20 cellular contexts compared by ENCODE assay signal in the genomic region with DNA sequence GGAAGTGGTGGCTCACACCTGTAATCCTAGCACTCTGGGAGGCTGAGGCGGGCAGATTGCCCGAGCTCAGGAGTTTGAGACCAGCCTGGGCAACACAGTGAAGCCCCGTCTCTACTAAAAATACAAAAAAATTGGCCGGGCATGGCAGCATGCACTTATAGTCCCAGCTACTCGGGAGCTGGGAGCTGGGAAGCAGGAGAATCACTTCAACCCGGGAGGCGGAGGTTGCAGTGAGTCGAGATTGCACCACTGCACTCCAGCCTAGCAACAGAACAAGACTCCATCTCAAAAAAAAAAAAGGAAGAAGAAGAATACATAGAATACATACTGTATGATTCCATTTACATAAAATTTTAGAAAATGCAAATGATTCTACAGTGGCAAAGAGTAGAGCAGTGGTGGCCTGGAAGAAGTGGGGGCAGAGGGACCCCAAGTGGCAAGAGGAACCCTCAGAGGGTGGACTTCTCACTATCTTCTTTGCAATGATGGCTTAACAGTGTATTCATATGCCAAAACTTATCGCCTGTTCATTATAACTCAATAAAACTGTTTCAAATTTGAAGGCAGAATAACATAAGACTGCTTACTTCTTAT. TPM values are rescaled to one million over a fixed set of nuclear protein-coding genes. Genes with fewer than 3 reads are reported as not detected.
DNase-seq lines count a peak whose midpoint lies in the region; ATAC-seq, FAIRE-seq and TF ChIP-seq lines count a peak whose summit lies in the region.
"Had no signal": no experiment of that assay in that cellular context is flagged by ENCODE, and none has a peak within 500 bp of the region (broad histone marks: within the 10 kb centered on the region; RNA-seq: fewer than 3 reads in every experiment).

No MANE protein-coding gene starts in this region.

- peak; percentile 39 for ATAC-seq in memory B cell (ENCODE audit: low read depth)
- ATAC-seq: activated CD8-positive, alpha-beta T cell treated with anti-CD3 and anti-CD28 coated beads, Interleukin-2, amount 10 ng/mL, durations not matched to agents 7 days and 5 days had no signal

- 50 to 68% (median 54%) methylated on average over 9 of the region's 9 CpGs for WGBS in adrenal gland, 4 donors
- 73 to 90% (median 78%) methylated on average over 9 of the region's 9 CpGs for WGBS in stomach, 5 donors

- BruUV-seq in Calu3 (replicated peaks; lab: Mats Ljungman, UMichigan), result no TSS peak

- H3K9me3 ChIP-seq in adrenal gland (replicated peaks in 1 of 3) (no peaks in the 10 kb centered on the region), stomach (no peaks in the 10 kb centered on the region)
- H3K9me3 ChIP-seq: testis had no signal

- TF ChIP-seq EP300 in stomach (IDR thresholded peaks at IDR 0.05), result no peak

- H3K27ac Mint-ChIP-seq in Calu3 (ENCODE audit: unreplicated experiment) (peak overlapping the region; percentile 23), memory B cell (no peak overlapping the region)
- H3K27ac Mint-ChIP-seq in activated CD4-positive, alpha-beta T cell treated with anti-CD3 and anti-CD28 coated beads, Interleukin-2, amount 10 ng/mL, durations not matched to agents 7 days and 5 days, result no peak overlapping the region
- H3K27ac Mint-ChIP-seq: activated CD8-positive, alpha-beta T cell treated with anti-CD3 and anti-CD28 coated beads, Interleukin-2, amount 10 ng/mL, durations not matched to agents 7 days and 5 days had no signal

- no peaks in the 10 kb centered on the region for H3K27me3 Mint-ChIP-seq in Calu3 (ENCODE audit: unreplicated experiment)
- no peaks in the 10 kb centered on the region for H3K27me3 Mint-ChIP-seq in memory B cell
- no peaks in the 10 kb centered on the region for H3K27me3 Mint-ChIP-seq in activated CD4-positive, alpha-beta T cell treated with anti-CD3 and anti-CD28 coated beads, Interleukin-2, amount 10 ng/mL, durations not matched to agents 7 days and 5 days
- H3K27me3 Mint-ChIP-seq: brain had no signal

- peaks cover 70 to 87% of the 10 kb centered on the region in 2 donors for H3K4me1 ChIP-seq in adrenal gland (replicated peaks in 1 of 2)
- H3K4me1 ChIP-seq in stomach, result peaks cover 68 to 88% (median 79%) of the 10 kb centered on the region in 4 donors

- no peaks in the 10 kb centered on the region for H3K27me3 ChIP-seq in adrenal gland
- no peaks in the 10 kb centered on the region for H3K27me3 ChIP-seq in stomach
- H3K27me3 ChIP-seq: testis had no signal

- CTCF ChIA-PET in Calu3 (lab: Charles Lee), result no interaction called here
- CTCF ChIA-PET in activated CD4-positive, alpha-beta T cell treated with anti-CD3 and anti-CD28 coated beads, Interleukin-2, amount 10 ng/mL, durations not matched to agents 7 days and 5 days (lab: Charles Lee), result no interaction called here

- H3K4me3 ChIP-seq in adrenal gland (no peak overlapping the region), stomach (peak overlapping the region in 1 of 4 donors; percentile 29)
- H3K4me3 ChIP-seq: testis had no signal

- H3K4me3 Mint-ChIP-seq in Calu3 (ENCODE audit: low read depth, unreplicated experiment) (no peak overlapping the region), memory B cell (no peak overlapping the region)
- H3K4me3 Mint-ChIP-seq in activated CD4-positive, alpha-beta T cell treated with anti-CD3 and anti-CD28 coated beads, Interleukin-2, amount 10 ng/mL, durations not matched to agents 7 days and 5 days, result no peak overlapping the region
- H3K4me3 Mint-ChIP-seq: activated CD8-positive, alpha-beta T cell treated with anti-CD3 and anti-CD28 coated beads, Interleukin-2, amount 10 ng/mL, durations not matched to agents 7 days and 5 days; brain; neural crest cell had no signal

- POLR2A ChIA-PET in activated CD4-positive, alpha-beta T cell treated with anti-CD3 and anti-CD28 coated beads, Interleukin-2, amount 10 ng/mL, durations not matched to agents 7 days and 5 days (lab: Charles Lee), result no interaction called here

- H3K9me3 Mint-ChIP-seq in Calu3 (ENCODE audit: low read depth, unreplicated experiment) (no peaks in the 10 kb centered on the region), memory B cell (no peaks in the 10 kb centered on the region)
- H3K9me3 Mint-ChIP-seq in activated CD4-positive, alpha-beta T cell treated with anti-CD3 and anti-CD28 coated beads, Interleukin-2, amount 10 ng/mL, durations not matched to agents 7 days and 5 days, result no peaks in the 10 kb centered on the region
- H3K9me3 Mint-ChIP-seq: neural crest cell had no signal

- intact Hi-C loops in Calu3 (cut with micrococcal nuclease; ENCODE audit: unreplicated experiment) (no loop called here), adrenal gland (cut with DNase I) (no loop called here), stomach (cut with DNase I; ENCODE audit: low total_unique reads) (no loop called here)

- TF ChIP-seq POLR2A in adrenal gland (IDR thresholded peaks at IDR 0.05) (no peak), stomach (IDR thresholded peaks at IDR 0.05) (no peak), H54 (IDR thresholded peaks at IDR 0.05; ENCODE audit: low read depth, low read length) (no peak)

- TF ChIP-seq CTCF in Calu3 (IDR thresholded peaks at IDR 0.05; ENCODE audit: unreplicated experiment) (no peak), adrenal gland (IDR thresholded peaks at IDR 0.05) (no peak), stomach (IDR thresholded peaks at IDR 0.05) (no peak)

- DNase-seq in Calu3, result no peak
- DNase-seq in adrenal gland, result peak in 1 of 7 donors; percentile 33
- no peak for DNase-seq in memory B cell (ENCODE audit: low spot score in 2 of 2)
- DNase-seq in stomach, result peak; percentile 7
- no peak for DNase-seq in NCI-H526 (lab: John Stamatoyannopoulos, UW)
- DNase-seq in H54 (ENCODE audit: insufficient read length, low spot score), result no peak
- no peak for DNase-seq in activated CD4-positive, alpha-beta T cell treated with anti-CD3 and anti-CD28 coated beads, Interleukin-2, amount 10 ng/mL, durations not matched to agents 7 days and 5 days
- DNase-seq in NCI-H1417 (lab: John Stamatoyannopoulos, UW), result no peak
- DNase-seq: activated CD8-positive, alpha-beta T cell treated with anti-CD3 and anti-CD28 coated beads, Interleukin-2, amount 10 ng/mL, durations not matched to agents 7 days and 5 days; activated naive CD4-positive, alpha-beta T cell treated with anti-CD3 and anti-CD28 coated beads, Interleukin-2, amount 50 U/mL, for 16 hours; activated T-cell treated with anti-CD3 and anti-CD28 coated beads, Interleukin-2, amount 50 U/mL, for 48 hours; dermis blood vessel endothelial cell; MM.1S; NCI-H1694; NCI-H82; stimulated activated CD4-positive, alpha-beta T cell treated with anti-CD3 and anti-CD28 coated beads, Interleukin-12 subunit alpha, Interleukin-12 subunit beta, amount 100 ng/mL, for 4 hours; testis had no signal

- H3K27ac ChIP-seq in adrenal gland, result peak overlapping the region in 4 of 5 donors; percentile 73 to 94 (median 84)
- H3K27ac ChIP-seq in stomach, result peak overlapping the region in 4 of 5 donors; percentile 85 to 96 (median 94)
- H3K27ac ChIP-seq: testis had no signal

- H3K4me1 Mint-ChIP-seq in Calu3 (ENCODE audit: low read depth, unreplicated experiment), result peaks cover 72% of the 10 kb centered on the region
- peaks cover 40% of the 10 kb centered on the region for H3K4me1 Mint-ChIP-seq in memory B cell
- peaks cover 15% of the 10 kb centered on the region for H3K4me1 Mint-ChIP-seq in activated CD4-positive, alpha-beta T cell treated with anti-CD3 and anti-CD28 coated beads, Interleukin-2, amount 10 ng/mL, durations not matched to agents 7 days and 5 days

- FAIRE-seq in H54 (lab: Jason Lieb, UNC), result no peak
- FAIRE-seq: H1 had no signal

- H3K36me3 ChIP-seq in adrenal gland (replicated peaks in 1 of 2), result no peaks in the 10 kb centered on the region
- no peaks in the 10 kb centered on the region for H3K36me3 ChIP-seq in stomach

- H3K36me3 Mint-ChIP-seq in Calu3 (ENCODE audit: insufficient read depth, unreplicated experiment) (peaks cover 29% of the 10 kb centered on the region), memory B cell (peaks cover 2% of the 10 kb centered on the region)
- peaks cover 17% of the 10 kb centered on the region for H3K36me3 Mint-ChIP-seq in activated CD4-positive, alpha-beta T cell treated with anti-CD3 and anti-CD28 coated beads, Interleukin-2, amount 10 ng/mL, durations not matched to agents 7 days and 5 days (ENCODE audit: low read depth)

RNA-seq across cellular contexts. Expression of a gene that starts 22.0 kb away (rescaled TPM):
- 224 and 230 TPM in 2 replicates for total RNA-seq in Calu3 (2022)
- 100 to 1,000 TPM in 6 of 8 donors, 10 to 100 TPM in 2; 77.9 to 186 (median 128) TPM for total RNA-seq in adrenal gland
- 100 to 1,000 TPM in 1 of 3 donors, 10 to 100 TPM in 2; 29.8 to 152 (median 36.5) TPM for polyA plus RNA-seq in adrenal gland
- total RNA-seq in stomach, result 100 to 1,000 TPM in 2 of 5 donors, 10 to 100 TPM in 3; 69.8 to 154 (median 87.9) TPM
- polyA plus RNA-seq in stomach, result 10 to 100 TPM; 24.9 to 44.0 (median 34.7) TPM
- 10 to 100 TPM; 32.3 to 35.8 TPM for total RNA-seq in activated CD4-positive, alpha-beta T cell treated with anti-CD3 and anti-CD28 coated beads, Interleukin-2, amount 10 ng/mL, durations not matched to agents 7 days and 5 days
